In genomic region chr15:101500865-101501551, GRCh38 we compare ENCODE assay signal across 2 cellular contexts.
TF ChIP-seq lines count a peak whose summit lies in the region.

No MANE protein-coding gene starts in this region.

TF ChIP-seq in A549, 52 proteins besides CTCF, POLR2A, EP300 and RAD21:
- TF ChIP-seq CBX2 (IDR thresholded peaks at IDR 0.05; ENCODE audit: borderline replicate concordance, low read depth) (no peak), KDM1A (IDR thresholded peaks at IDR 0.05; ENCODE audit: low read depth) (no peak), HMGXB4 (CRISPR knock-in tag; IDR thresholded peaks at IDR 0.05; ENCODE audit: borderline replicate concordance) (no peak), BHLHE40 (IDR thresholded peaks at IDR 0.05; ENCODE audit: low read depth, low read length) (no peak), CEBPB (IDR thresholded peaks at IDR 0.05) (no peak), POLR2AphosphoS2 (conservative IDR thresholded peaks at IDR 0.05; ENCODE audit: low read length) (no peak), ZFP36 (IDR thresholded peaks at IDR 0.05; ENCODE audit: borderline replicate concordance, partially characterized antibody) (no peak), ZSCAN20 (CRISPR knock-in tag; IDR thresholded peaks at IDR 0.05) (no peak), MAX (IDR thresholded peaks at IDR 0.05) (no peak), PHF8 (IDR thresholded peaks at IDR 0.05; ENCODE audit: borderline replicate concordance, low read depth) (no peak), HEYL (CRISPR knock-in tag; IDR thresholded peaks at IDR 0.05) (no peak), EHMT2 (IDR thresholded peaks at IDR 0.05; ENCODE audit: low read depth) (no peak), HOXB13 (CRISPR knock-in tag; IDR thresholded peaks at IDR 0.05; ENCODE audit: low read depth) (no peak), PBX3 (IDR thresholded peaks at IDR 0.05) (no peak)

TF ChIP-seq in HepG2, 621 proteins besides CTCF, POLR2A, EP300 and RAD21:
- no peak for TF ChIP-seq TRIM24 (CRISPR knock-in tag; IDR thresholded peaks at IDR 0.05)
- 0 out of 2 replicates have a peak, but pooled peaks have one; percentile 19 for TF ChIP-seq ZNF512B (CRISPR knock-in tag; IDR thresholded peaks at IDR 0.05; ENCODE audit: borderline replicate concordance)
- no peak for TF ChIP-seq KLF13 (CRISPR knock-in tag; IDR thresholded peaks at IDR 0.05)
- TF ChIP-seq ATF7 (IDR thresholded peaks at IDR 0.05): no peak
- no peak for TF ChIP-seq ATF7 (CRISPR knock-in tag; IDR thresholded peaks at IDR 0.05)
- TF ChIP-seq CEBPG (CRISPR knock-in tag; IDR thresholded peaks at IDR 0.05): 0 out of 2 replicates have a peak, but pooled peaks have one; percentile 26
- TF ChIP-seq ZNF629 (CRISPR knock-in tag; conservative IDR thresholded peaks at IDR 0.05): peak; percentile 90
- no peak for TF ChIP-seq CAMTA2 (CRISPR knock-in tag; IDR thresholded peaks at IDR 0.05; ENCODE audit: borderline replicate concordance)
- peak; percentile 26; the same call in 1 of the 2 replicates for TF ChIP-seq FOXA3 (CRISPR knock-in tag; IDR thresholded peaks at IDR 0.05)
- TF ChIP-seq CREB3 (CRISPR knock-in tag; IDR thresholded peaks at IDR 0.05): no peak
- TF ChIP-seq MTF2 (CRISPR knock-in tag; IDR thresholded peaks at IDR 0.05; ENCODE audit: borderline replicate concordance): no peak
- no peak for TF ChIP-seq MATR3 (CRISPR knock-in tag; IDR thresholded peaks at IDR 0.05)
- TF ChIP-seq ZNF800 (CRISPR knock-in tag; IDR thresholded peaks at IDR 0.05): no peak
- TF ChIP-seq BCL3 (CRISPR knock-in tag; IDR thresholded peaks at IDR 0.05): no peak
- TF ChIP-seq SKI (IDR thresholded peaks at IDR 0.05; ENCODE audit: partially characterized antibody): no peak
- TF ChIP-seq ZMYM3 (CRISPR knock-in tag; IDR thresholded peaks at IDR 0.05): peak; percentile 43; the same call in 1 of the 2 replicates
